Comparison of ENCODE assay signal across 1 cellular context in the genomic region with DNA sequence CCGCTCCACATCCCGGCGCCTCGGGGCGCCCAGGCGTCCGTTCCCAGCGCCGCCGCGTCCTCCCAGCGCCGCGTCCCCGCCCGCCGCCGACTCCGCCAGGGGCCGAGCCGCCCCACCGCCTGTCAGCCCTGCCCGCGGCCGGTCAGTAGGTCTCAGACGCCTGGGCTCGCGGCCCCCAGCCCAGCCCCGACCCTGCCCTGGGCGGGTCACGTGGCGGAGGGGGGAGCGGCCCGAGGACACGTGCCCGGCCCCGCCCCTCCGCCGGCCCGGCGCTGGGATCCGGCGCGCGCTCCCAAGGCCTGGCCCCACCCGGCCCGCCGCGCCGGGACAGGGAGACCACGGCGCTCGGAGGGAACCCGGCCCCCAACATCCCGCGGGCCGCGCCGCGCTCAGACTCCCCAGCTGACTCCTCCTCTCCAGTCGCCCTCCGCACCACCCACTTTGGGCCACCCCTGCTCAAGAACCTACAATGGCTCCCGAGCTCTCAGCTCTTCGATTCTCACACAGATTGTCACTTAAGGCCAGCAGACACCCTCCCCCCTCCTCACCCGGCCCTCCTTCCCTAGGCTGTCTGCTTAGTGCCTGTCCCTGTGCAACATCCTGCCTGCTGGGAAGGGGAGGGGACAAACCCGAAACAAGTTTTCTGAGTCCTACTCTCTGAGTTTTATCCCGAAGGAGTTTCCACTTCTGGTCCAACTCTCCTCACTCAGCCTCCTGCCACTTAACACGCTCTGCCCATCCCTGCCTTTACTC.
TF ChIP-seq lines count a peak whose summit lies in the region.

A gene with protein sequence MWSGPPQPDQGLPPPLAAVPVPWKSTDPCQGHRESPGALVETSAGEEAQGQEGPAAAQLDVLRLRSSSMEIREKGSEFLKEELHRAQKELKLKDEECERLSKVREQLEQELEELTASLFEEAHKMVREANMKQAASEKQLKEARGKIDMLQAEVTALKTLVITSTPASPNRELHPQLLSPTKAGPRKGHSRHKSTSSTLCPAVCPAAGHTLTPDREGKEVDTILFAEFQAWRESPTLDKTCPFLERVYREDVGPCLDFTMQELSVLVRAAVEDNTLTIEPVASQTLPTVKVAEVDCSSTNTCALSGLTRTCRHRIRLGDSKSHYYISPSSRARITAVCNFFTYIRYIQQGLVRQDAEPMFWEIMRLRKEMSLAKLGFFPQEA (minus strand): TSS at position 210 of the 753 bp plus-strand sequence. CDS start 199 bp downstream, at position 11.

TF ChIP-seq in K562, 482 proteins besides CTCF, POLR2A, EP300 and RAD21 (continued from another document and continues in another):
- TF ChIP-seq TOE1 (IDR thresholded peaks at IDR 0.05; ENCODE audit: borderline replicate concordance) = peak; percentile 52; the same call in 1 of the 2 replicates
- TF ChIP-seq TOE1 (CRISPR knock-in tag; IDR thresholded peaks at IDR 0.05; ENCODE audit: borderline replicate concordance, low read depth) = no peak
- no peak for TF ChIP-seq KLF16 (IDR thresholded peaks at IDR 0.05)
- no peak for TF ChIP-seq MCM5 (IDR thresholded peaks at IDR 0.05; ENCODE audit: low read depth)
- TF ChIP-seq PBX2 (CRISPR knock-in tag; IDR thresholded peaks at IDR 0.05; ENCODE audit: low read depth) = no peak
- no peak for TF ChIP-seq PBX2 (tag; conservative IDR thresholded peaks at IDR 0.05; ENCODE audit: low read depth)
- TF ChIP-seq HIVEP1 (CRISPR knock-in tag; IDR thresholded peaks at IDR 0.05) = no peak
- TF ChIP-seq ZNF707 (CRISPR knock-in tag; conservative IDR thresholded peaks at IDR 0.05) = no peak
- no peak for TF ChIP-seq BRF1 (IDR thresholded peaks at IDR 0.05; ENCODE audit: borderline replicate concordance, extremely low read depth, insufficient read length)
- TF ChIP-seq ZNF324 (CRISPR knock-in tag; IDR thresholded peaks at IDR 0.05) = no peak
- no peak for TF ChIP-seq SMC3 (conservative IDR thresholded peaks at IDR 0.05; ENCODE audit: insufficient read depth, low read depth, low read length)
- TF ChIP-seq GATAD2B (IDR thresholded peaks at IDR 0.05; ENCODE audit: borderline replicate concordance) = peak; percentile 91
- no peak for TF ChIP-seq PCBP2 (IDR thresholded peaks at IDR 0.05; ENCODE audit: low read depth, low read length, poor library complexity, severe bottlenecking)
- TF ChIP-seq RB1 (IDR thresholded peaks at IDR 0.05; ENCODE audit: low read depth) = peak; percentile 62; the same call in 1 of the 2 replicates
- TF ChIP-seq CAMTA2 (CRISPR knock-in tag; conservative IDR thresholded peaks at IDR 0.05) = no peak
- no peak for TF ChIP-seq RBM15 (IDR thresholded peaks at IDR 0.05; ENCODE audit: insufficient read depth, low read length)
- peak; percentile 34 for TF ChIP-seq CHD4 (IDR thresholded peaks at IDR 0.05; ENCODE audit: insufficient read depth, insufficient replicate concordance, low read depth, low read length, poor library complexity, severe bottlenecking)
- TF ChIP-seq ZNF165 (CRISPR knock-in tag; IDR thresholded peaks at IDR 0.05; ENCODE audit: borderline replicate concordance) = no peak
- TF ChIP-seq ATF2 (CRISPR knock-in tag; IDR thresholded peaks at IDR 0.05) = no peak
- peak; percentile 90; the same call in 1 of the 2 replicates for TF ChIP-seq CBX1 (IDR thresholded peaks at IDR 0.05; ENCODE audit: low read depth)
- TF ChIP-seq ZBTB8A (IDR thresholded peaks at IDR 0.05; ENCODE audit: partially characterized antibody) = no peak
- TF ChIP-seq ZNF644 (tag; IDR thresholded peaks at IDR 0.05; ENCODE audit: low read depth) = no peak
- no peak for TF ChIP-seq SFPQ (IDR thresholded peaks at IDR 0.05; ENCODE audit: low read depth, low read length)
- no peak for TF ChIP-seq SLC30A9 (CRISPR knock-in tag; IDR thresholded peaks at IDR 0.05)
- no peak for TF ChIP-seq MYBL2 (IDR thresholded peaks at IDR 0.05; ENCODE audit: low read depth)
- no peak for TF ChIP-seq MYBL2 (CRISPR knock-in tag; IDR thresholded peaks at IDR 0.05; ENCODE audit: borderline replicate concordance)
- no peak for TF ChIP-seq TAF15 (IDR thresholded peaks at IDR 0.05; ENCODE audit: low read depth, low read length)
- no peak for TF ChIP-seq U2AF1 (optimal IDR thresholded peaks at IDR 0.05; ENCODE audit: low read depth, low read length)
- no peak for TF ChIP-seq SREBF1 (IDR thresholded peaks at IDR 0.05; ENCODE audit: borderline replicate concordance, low read depth, low read length)
- no peak for TF ChIP-seq ZBTB34 (CRISPR knock-in tag; IDR thresholded peaks at IDR 0.05)
- TF ChIP-seq RBM22 (IDR thresholded peaks at IDR 0.05; ENCODE audit: low read depth, low read length, poor library complexity, severe bottlenecking) = no peak
- TF ChIP-seq ZNF785 (CRISPR knock-in tag; IDR thresholded peaks at IDR 0.05) = no peak
- TF ChIP-seq ZBED1 (IDR thresholded peaks at IDR 0.05) = no peak
- TF ChIP-seq CBX8 (IDR thresholded peaks at IDR 0.05; ENCODE audit: borderline replicate concordance, extremely low read depth, low read depth, low read length, poor library complexity, severe bottlenecking) = no peak
- TF ChIP-seq XRCC5 (IDR thresholded peaks at IDR 0.05; ENCODE audit: low read depth, low read length) = no peak
- TF ChIP-seq CC2D1A (IDR thresholded peaks at IDR 0.05) = no peak
- no peak for TF ChIP-seq GTF3C2 (IDR thresholded peaks at IDR 0.05; ENCODE audit: borderline replicate concordance, extremely low read depth, insufficient read length)
- peak; percentile 54 for TF ChIP-seq MAX (CRISPR knock-in tag; IDR thresholded peaks at IDR 0.05)
- TF ChIP-seq RCOR1 (IDR thresholded peaks at IDR 0.05; ENCODE audit: borderline replicate concordance in 1 of 2, low read depth in 2 of 2, low read length in 2 of 2) = peak; percentile 71 to 92; a peak in 3 of 4 replicates
- no peak for TF ChIP-seq NR1H2 (CRISPR knock-in tag; IDR thresholded peaks at IDR 0.05)
- no peak for TF ChIP-seq ZNF41 (CRISPR knock-in tag; conservative IDR thresholded peaks at IDR 0.05)
- no peak for TF ChIP-seq ELK1 (CRISPR knock-in tag; IDR thresholded peaks at IDR 0.05)
- TF ChIP-seq, protein P1, sequence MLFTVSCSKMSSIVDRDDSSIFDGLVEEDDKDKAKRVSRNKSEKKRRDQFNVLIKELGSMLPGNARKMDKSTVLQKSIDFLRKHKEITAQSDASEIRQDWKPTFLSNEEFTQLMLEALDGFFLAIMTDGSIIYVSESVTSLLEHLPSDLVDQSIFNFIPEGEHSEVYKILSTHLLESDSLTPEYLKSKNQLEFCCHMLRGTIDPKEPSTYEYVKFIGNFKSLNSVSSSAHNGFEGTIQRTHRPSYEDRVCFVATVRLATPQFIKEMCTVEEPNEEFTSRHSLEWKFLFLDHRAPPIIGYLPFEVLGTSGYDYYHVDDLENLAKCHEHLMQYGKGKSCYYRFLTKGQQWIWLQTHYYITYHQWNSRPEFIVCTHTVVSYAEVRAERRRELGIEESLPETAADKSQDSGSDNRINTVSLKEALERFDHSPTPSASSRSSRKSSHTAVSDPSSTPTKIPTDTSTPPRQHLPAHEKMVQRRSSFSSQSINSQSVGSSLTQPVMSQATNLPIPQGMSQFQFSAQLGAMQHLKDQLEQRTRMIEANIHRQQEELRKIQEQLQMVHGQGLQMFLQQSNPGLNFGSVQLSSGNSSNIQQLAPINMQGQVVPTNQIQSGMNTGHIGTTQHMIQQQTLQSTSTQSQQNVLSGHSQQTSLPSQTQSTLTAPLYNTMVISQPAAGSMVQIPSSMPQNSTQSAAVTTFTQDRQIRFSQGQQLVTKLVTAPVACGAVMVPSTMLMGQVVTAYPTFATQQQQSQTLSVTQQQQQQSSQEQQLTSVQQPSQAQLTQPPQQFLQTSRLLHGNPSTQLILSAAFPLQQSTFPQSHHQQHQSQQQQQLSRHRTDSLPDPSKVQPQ (CRISPR knock-in tag; IDR thresholded peaks at IDR 0.05; ENCODE audit: borderline replicate concordance) = peak; percentile 76; the same call in 1 of the 2 replicates
- TF ChIP-seq HMGN3 (IDR thresholded peaks at IDR 0.05; ENCODE audit: borderline replicate concordance, extremely low read depth, insufficient read length, low read depth, low read length) = peak; percentile 67
- peak; percentile 79 for TF ChIP-seq USF1 (CRISPR knock-in tag; IDR thresholded peaks at IDR 0.05)
